ENCODE assay signal across 30 cellular contexts in the genomic region with DNA sequence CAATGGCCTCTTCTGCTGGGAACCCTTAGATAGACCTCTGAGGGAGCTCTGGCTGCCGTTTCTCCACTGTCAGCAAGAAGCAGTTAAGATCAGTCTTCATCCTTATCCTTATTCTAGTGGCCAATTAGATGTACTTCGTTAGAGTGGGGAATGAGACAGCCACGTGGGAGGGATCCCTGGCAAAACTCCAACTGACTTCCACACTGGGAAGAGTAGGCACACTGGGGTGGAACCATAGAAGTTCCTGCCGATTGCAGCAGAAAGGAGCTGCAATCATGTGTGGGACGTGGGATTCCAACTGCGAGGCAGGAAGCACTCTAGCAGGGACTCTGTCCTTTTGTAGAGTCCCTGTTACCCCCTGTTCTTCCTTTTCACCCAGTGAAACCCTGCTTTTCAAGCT.
"Had no signal": no experiment of that assay in that cellular context is flagged by ENCODE, and none has a peak within 500 bp of the region (broad histone marks: within the 10 kb centered on the region; RNA-seq: fewer than 3 reads in every experiment).

No MANE protein-coding gene starts in this region.

- H3K4me3 ChIP-seq: body of pancreas, esophagus muscularis mucosa, gastroesophageal sphincter, heart right ventricle, hepatocyte had no signal

- DNase-seq: activated CD4-positive, alpha-beta memory T cell treated with anti-CD3 and anti-CD28 coated beads, Interleukin-2, amount 10 ng/mL, durations not matched to agents 7 days and 5 days; activated CD4-positive, alpha-beta T cell treated with anti-CD3 and anti-CD28 coated beads for 1 hour; activated CD4-positive, alpha-beta T cell treated with anti-CD3 and anti-CD28 coated beads for 4 hours; activated CD4-positive, alpha-beta T cell treated with anti-CD3 and anti-CD28 coated beads, Interleukin-2, amount 10 ng/mL, durations not matched to agents 7 days and 5 days; activated CD4-positive, alpha-beta T cell treated with anti-CD3 and anti-CD28 coated beads, Interleukin-2, amount 50 U/mL, for 4 hours; activated CD8-positive, alpha-beta memory T cell treated with anti-CD3 and anti-CD28 coated beads, Interleukin-2, amount 50 U/mL, for 48 hours; activated gamma-delta T cell; activated naive CD4-positive, alpha-beta T cell; activated naive CD4-positive, alpha-beta T cell treated with anti-CD3 and anti-CD28 coated beads, Interleukin-2, amount 10 ng/mL, durations not matched to agents 7 days and 5 days; activated naive CD8-positive, alpha-beta T cell treated with anti-CD3 and anti-CD28 coated beads, Interleukin-2, amount 10 ng/mL, durations not matched to agents 7 days and 5 days; activated T-cell treated with anti-CD3 and anti-CD28 coated beads for 4 hours; activated T-cell treated with anti-CD3 and anti-CD28 coated beads, Interleukin-2, amount 50 U/mL, for 24 hours; activated T-cell treated with anti-CD3 and anti-CD28 coated beads, Interleukin-2, amount 50 U/mL, for 72 hours; aorta; body of pancreas; caudate nucleus; cortex of kidney; dermis blood vessel endothelial cell; effector CD4-positive, alpha-beta T cell; effector memory CD8-positive, alpha-beta T cell; erythroblast; foreskin keratinocyte; heart right ventricle; T-helper 2 cell had no signal

- H2AFZ ChIP-seq: hepatocyte had no signal

- H3K27me3 ChIP-seq: body of pancreas, esophagus muscularis mucosa, foreskin keratinocyte, gastroesophageal sphincter, heart right ventricle, hepatocyte had no signal

- H3K36me3 ChIP-seq: esophagus muscularis mucosa, gastroesophageal sphincter, heart right ventricle had no signal

- H3K79me2 ChIP-seq: hepatocyte had no signal

- ATAC-seq: activated naive CD4-positive, alpha-beta T cell treated with anti-CD3 and anti-CD28 coated beads, Interleukin-2, amount 50 U/mL, for 72 hours; activated T-cell treated with anti-CD3 and anti-CD28 coated beads, Interleukin-2, amount 50 U/mL, for 72 hours; body of pancreas; effector memory CD8-positive, alpha-beta T cell; foreskin keratinocyte; gastroesophageal sphincter; heart right ventricle; WTC11 had no signal

- H3K27ac ChIP-seq: body of pancreas, esophagus muscularis mucosa, foreskin keratinocyte, gastroesophageal sphincter, heart right ventricle, hepatocyte, VCaP had no signal

- H3K9me3 ChIP-seq: body of pancreas, esophagus muscularis mucosa, gastroesophageal sphincter had no signal

- H3K4me2 ChIP-seq: hepatocyte had no signal

- H3K4me1 ChIP-seq: body of pancreas, esophagus muscularis mucosa, foreskin keratinocyte, gastroesophageal sphincter, heart right ventricle had no signal
